Comparison of ENCODE assay signal across 17 cellular contexts in genomic region chr5:159936686-159937329, GRCh38. TPM values are rescaled to one million over a fixed set of nuclear protein-coding genes. Genes with fewer than 3 reads are reported as not detected.
DNase-seq lines count a peak whose midpoint lies in the region; ATAC-seq and TF ChIP-seq lines count a peak whose summit lies in the region.
"Had no signal": no experiment of that assay in that cellular context is flagged by ENCODE, and none has a peak within 500 bp of the region (broad histone marks: within the 10 kb centered on the region; RNA-seq: fewer than 3 reads in every experiment).

No MANE protein-coding gene starts in this region.

- no peaks in the 10 kb centered on the region for H3K9me3 ChIP-seq in HEK293 (ENCODE audit: control insufficient read depth, insufficient read depth, low read depth, low read length)
- no peaks in the 10 kb centered on the region for H3K9me3 ChIP-seq in SK-N-SH
- H3K9me3 ChIP-seq in trophoblast cell (ENCODE audit: insufficient read depth, low read depth, low read length) = no peaks in the 10 kb centered on the region
- H3K9me3 ChIP-seq: SJSA1, vagina had no signal

- H3K27ac ChIP-seq in HEK293 (ENCODE audit: extremely low read depth, low read depth, low read length) (no peak overlapping the region), SK-N-SH (ENCODE audit: low read depth in 2 of 2, low read length in 1 of 2) (no peak overlapping the region), trophoblast cell (ENCODE audit: low read depth, low read length) (no peak overlapping the region)
- H3K27ac ChIP-seq: SJSA1, vagina had no signal

- CTCF ChIA-PET in HEK293 (lab: Yijun Ruan, JAX) (interaction anchor here (0.7 kb wide), 1 partner anchor 18 kb away, joined by 3 read pairs; no protein-coding TSS in a partner anchor), SK-N-SH (lab: Yijun Ruan, JAX) (no interaction called here), T-cell (lab: Charles Lee) (no interaction called here)
- CTCF ChIA-PET in activated CD8-positive, alpha-beta memory T cell treated with anti-CD3 and anti-CD28 coated beads, Interleukin-2, amount 10 ng/mL, durations not matched to agents 7 days and 5 days (lab: Charles Lee) = interaction anchor here (0.8 kb wide), 1 partner anchor 15 kb away, joined by 3 read pairs; no protein-coding TSS in a partner anchor

- TF ChIP-seq RAD21 in SK-N-SH (IDR thresholded peaks at IDR 0.05; ENCODE audit: low read length) = no peak

- no peaks in the 10 kb centered on the region for H3F3A ChIP-seq in SK-N-SH (replicated peaks; ENCODE audit: insufficient read depth)

- H3K79me1 ChIP-seq in trophoblast cell (ENCODE audit: low read length) = no peaks in the 10 kb centered on the region

- H4K91ac ChIP-seq in trophoblast cell (ENCODE audit: low read depth, low read length) = no peak overlapping the region

- H2BK120ac ChIP-seq in trophoblast cell (ENCODE audit: insufficient read depth, low read length, poor library complexity) = no peak overlapping the region

- H3K4me3 Mint-ChIP-seq in T-cell = no peak overlapping the region
- no peak overlapping the region for H3K4me3 Mint-ChIP-seq in activated CD8-positive, alpha-beta memory T cell treated with anti-CD3 and anti-CD28 coated beads, Interleukin-2, amount 10 ng/mL, durations not matched to agents 7 days and 5 days
- H3K4me3 Mint-ChIP-seq: activated CD4-positive, alpha-beta T cell treated with anti-CD3 and anti-CD28 coated beads for 36 hours; HFFc6 had no signal

- H3K4me1 Mint-ChIP-seq in T-cell = peaks cover 0 to 7% (median 6%) of the 10 kb centered on the region in 3 donors
- peaks cover 10% of the 10 kb centered on the region for H3K4me1 Mint-ChIP-seq in activated CD8-positive, alpha-beta memory T cell treated with anti-CD3 and anti-CD28 coated beads, Interleukin-2, amount 10 ng/mL, durations not matched to agents 7 days and 5 days
- H3K4me1 Mint-ChIP-seq: activated CD4-positive, alpha-beta T cell treated with anti-CD3 and anti-CD28 coated beads for 36 hours had no signal

- no peaks in the 10 kb centered on the region for H3K9me2 ChIP-seq in SK-N-SH

- no peak overlapping the region for H3K27ac Mint-ChIP-seq in T-cell
- no peak overlapping the region for H3K27ac Mint-ChIP-seq in activated CD8-positive, alpha-beta memory T cell treated with anti-CD3 and anti-CD28 coated beads, Interleukin-2, amount 10 ng/mL, durations not matched to agents 7 days and 5 days
- H3K27ac Mint-ChIP-seq: activated CD4-positive, alpha-beta T cell treated with anti-CD3 and anti-CD28 coated beads for 36 hours; HFFc6 had no signal

- H3K23ac ChIP-seq in trophoblast cell (ENCODE audit: low read length) = no peak overlapping the region

- no peak overlapping the region for H2BK5ac ChIP-seq in trophoblast cell (ENCODE audit: low read depth, low read length, poor library complexity)

- H4K8ac ChIP-seq in trophoblast cell (ENCODE audit: low read depth, low read length) = no peak overlapping the region

- no peak for DNase-seq in SK-N-SH
- no peak for DNase-seq in omental fat pad (ENCODE audit: low spot score)
- no peak for DNase-seq in trophoblast cell
- DNase-seq in T-cell = no peak
- no peak for DNase-seq in activated CD8-positive, alpha-beta memory T cell treated with anti-CD3 and anti-CD28 coated beads, Interleukin-2, amount 10 ng/mL, durations not matched to agents 7 days and 5 days
- DNase-seq in cortex of kidney (lab: John Stamatoyannopoulos, UW) = no peak
- DNase-seq: activated CD4-positive, alpha-beta T cell treated with anti-CD3 and anti-CD28 coated beads for 36 hours; activated effector memory CD4-positive, alpha-beta T cell treated with Interleukin-2 at 50 U/mL for 16 hours; HFFc6; kidney glomerular epithelial cell; midbrain; NCI-H1930; NCI-H510A had no signal

- H3K14ac ChIP-seq in trophoblast cell (ENCODE audit: low read length) = no peak overlapping the region

- H3K27me3 ChIP-seq in SK-N-SH (ENCODE audit: insufficient read depth) (no peaks in the 10 kb centered on the region), trophoblast cell (ENCODE audit: insufficient read depth, low read length) (no peaks in the 10 kb centered on the region)
- H3K27me3 ChIP-seq: SJSA1, vagina had no signal

- no peak overlapping the region for H3K18ac ChIP-seq in trophoblast cell (ENCODE audit: low read length)

- POLR2A ChIA-PET in HEK293 (lab: Yijun Ruan, JAX) = interaction anchor here (0.6 kb wide), 1 partner anchor 35 kb away, joined by 7 read pairs; no protein-coding TSS in a partner anchor
- POLR2A ChIA-PET in SK-N-SH (lab: Yijun Ruan, JAX) = no interaction called here
- POLR2A ChIA-PET in T-cell (lab: Charles Lee) = no interaction called here

- H4K12ac ChIP-seq in trophoblast cell (ENCODE audit: low read depth, low read length) = no peak overlapping the region

- peaks cover 4% of the 10 kb centered on the region; the same call in 1 of the 2 replicates for H3K79me2 ChIP-seq in SK-N-SH (ENCODE audit: insufficient read depth)
- H3K79me2 ChIP-seq in trophoblast cell (ENCODE audit: control insufficient read depth, insufficient read depth, low read length, poor library complexity) = no peaks in the 10 kb centered on the region

- 41% methylated on average over 6 of the region's 6 CpGs for WGBS in SK-N-SH (ENCODE audit: low lambda C conversion rate)
- no CpG with 5 or more reads among the region's 6 CpGs for WGBS in trophoblast cell (ENCODE audit: extremely low coverage, insufficient coverage, insufficient read length)

- TF ChIP-seq CTCF in HEK293 (tag by site-specific recombination; IDR thresholded peaks at IDR 0.05) = no peak
- TF ChIP-seq CTCF in SK-N-SH (IDR thresholded peaks at IDR 0.05) = no peak
- no peak for TF ChIP-seq CTCF in omental fat pad (IDR thresholded peaks at IDR 0.05)

- H3K36me3 Mint-ChIP-seq in T-cell = no peaks in the 10 kb centered on the region
- no peaks in the 10 kb centered on the region for H3K36me3 Mint-ChIP-seq in activated CD8-positive, alpha-beta memory T cell treated with anti-CD3 and anti-CD28 coated beads, Interleukin-2, amount 10 ng/mL, durations not matched to agents 7 days and 5 days

- H3K36me3 ChIP-seq in HEK293 (ENCODE audit: control insufficient read depth in 2 of 2, insufficient read depth in 1 of 2, low read length in 2 of 2) (no peaks in the 10 kb centered on the region), SK-N-SH (replicated peaks in 1 of 2; ENCODE audit: control insufficient read depth in 1 of 2, insufficient read depth in 2 of 2, low read length in 1 of 2) (no peaks in the 10 kb centered on the region), trophoblast cell (ENCODE audit: control insufficient read depth in 1 of 2, insufficient read depth in 2 of 2, low read length in 2 of 2) (peaks cover 0 to 2% of the 10 kb centered on the region in 2 experiments)
- H3K36me3 ChIP-seq: vagina had no signal

- H3K4me2 ChIP-seq in SK-N-SH (no peak overlapping the region), trophoblast cell (ENCODE audit: low read length) (no peak overlapping the region)

- H3K4me3 ChIP-seq in HEK293 (ENCODE audit: low read depth, low read length) (no peak overlapping the region), SK-N-SH (ENCODE audit: low read depth in 2 of 2, low read length in 1 of 2) (no peak overlapping the region), trophoblast cell (ENCODE audit: low read depth, low read length) (no peak overlapping the region)
- H3K4me3 ChIP-seq: SJSA1, vagina had no signal

- ATAC-seq in esophagus mucosa = peak; percentile 46
- ATAC-seq in omental fat pad (ENCODE audit: low FRiP score) = peak; percentile 75
- ATAC-seq in T-cell (replicated peaks in 1 of 4) = no peak
- ATAC-seq in activated CD8-positive, alpha-beta memory T cell treated with anti-CD3 and anti-CD28 coated beads, Interleukin-2, amount 10 ng/mL, durations not matched to agents 7 days and 5 days = no peak
- ATAC-seq: activated CD4-positive, alpha-beta T cell treated with anti-CD3 and anti-CD28 coated beads for 36 hours had no signal

- H3K4me1 ChIP-seq in HEK293 (ENCODE audit: control insufficient read depth, insufficient read depth, low read length) (peaks cover 11% of the 10 kb centered on the region), SK-N-SH (ENCODE audit: control insufficient read depth in 1 of 2, insufficient read depth in 2 of 2, low read depth in 1 of 2, low read length in 1 of 2) (no peaks in the 10 kb centered on the region), trophoblast cell (ENCODE audit: control insufficient read depth in 1 of 2, insufficient read depth in 2 of 2, low read length in 2 of 2) (peaks cover 6 to 11% of the 10 kb centered on the region in 2 experiments)
- H3K4me1 ChIP-seq: vagina had no signal

- H2BK12ac ChIP-seq in trophoblast cell (ENCODE audit: low read length) = no peak overlapping the region

- no peak overlapping the region for H3K4ac ChIP-seq in trophoblast cell (ENCODE audit: low read depth, low read length)

- H3K9ac ChIP-seq in SK-N-SH (no peak overlapping the region), trophoblast cell (ENCODE audit: low read length) (no peak overlapping the region)

- TF ChIP-seq EP300 in SK-N-SH (IDR thresholded peaks at IDR 0.05; ENCODE audit: borderline replicate concordance in 1 of 2, low read depth in 1 of 2, low read length in 1 of 2) = no peak

- H2AFZ ChIP-seq in SK-N-SH (ENCODE audit: low read depth) = no peak overlapping the region
- H2AFZ ChIP-seq in trophoblast cell (ENCODE audit: insufficient read depth, low read length, poor library complexity) = no peak overlapping the region

- peaks cover 28 to 49% of the 10 kb centered on the region in 2 donors for H3K27me3 Mint-ChIP-seq in T-cell
- peaks cover 47% of the 10 kb centered on the region for H3K27me3 Mint-ChIP-seq in activated CD8-positive, alpha-beta memory T cell treated with anti-CD3 and anti-CD28 coated beads, Interleukin-2, amount 10 ng/mL, durations not matched to agents 7 days and 5 days

- no peak overlapping the region for H2AK5ac ChIP-seq in trophoblast cell (ENCODE audit: low read length)

- H3K9me3 Mint-ChIP-seq in T-cell = no peaks in the 10 kb centered on the region
- no peaks in the 10 kb centered on the region for H3K9me3 Mint-ChIP-seq in activated CD8-positive, alpha-beta memory T cell treated with anti-CD3 and anti-CD28 coated beads, Interleukin-2, amount 10 ng/mL, durations not matched to agents 7 days and 5 days (ENCODE audit: low read depth)
- H3K9me3 Mint-ChIP-seq: HFFc6 had no signal

- H4K20me1 ChIP-seq in SK-N-SH (ENCODE audit: insufficient read depth) = no peaks in the 10 kb centered on the region

TF ChIP-seq in HEK293, 187 proteins besides CTCF, POLR2A, EP300 and RAD21 (continues in another document):
- no peak for TF ChIP-seq KLF8 (tag by site-specific recombination; IDR thresholded peaks at IDR 0.05)

RNA-seq across cellular contexts. Expression of gene ADRA1B, which starts 20.5 kb away (rescaled TPM):
- polyA plus RNA-seq in SK-N-SH (2012; rRNA removed) = 1.9 and 2.2 TPM in 2 replicates
- polyA plus RNA-seq in SK-N-SH (2012; cell fraction: cytosol; rRNA removed) = 0.91 and 2.0 TPM in 2 replicates
- polyA plus RNA-seq in SK-N-SH (2012; cell fraction: nucleus; rRNA removed) = 1.2 and 2.4 TPM in 2 replicates
- total RNA-seq in esophagus mucosa (not detected), omental fat pad (10 to 100 TPM in 1 of 4 donors, 1 to 10 TPM in 3; 1.6 to 13.1 (median 7.5) TPM), T-cell (under 1 TPM in 1 of 5 donors, not detected in 4; 0.12 TPM)
- polyA plus RNA-seq in trophoblast cell (2013) = 4.2 and 4.4 TPM in 2 replicates
- under 1 TPM in 1 of 2 experiments, not detected in 1; 0.49 TPM for total RNA-seq in activated CD8-positive, alpha-beta memory T cell treated with anti-CD3 and anti-CD28 coated beads, Interleukin-2, amount 10 ng/mL, durations not matched to agents 7 days and 5 days
- total RNA-seq: activated CD4-positive, alpha-beta T cell treated with anti-CD3 and anti-CD28 coated beads for 36 hours had no signal

Comparison
In these comparisons a context has a peak if more than half of its experiments do, and no peak if none do; other contexts are left out.
1. ATAC-seq: peak in esophagus mucosa (single experiment) and omental fat pad (single experiment); none in T-cell (0 of 4) and activated CD8-positive, alpha-beta memory T cell treated with anti-CD3 and anti-CD28 coated beads, Interleukin-2, amount 10 ng/mL, durations not matched to agents 7 days and 5 days (single experiment).
2. CTCF ChIA-PET loops: an anchor here in HEK293 (0.7 kb wide) and activated CD8-positive, alpha-beta memory T cell treated with anti-CD3 and anti-CD28 coated beads, Interleukin-2, amount 10 ng/mL, durations not matched to agents 7 days and 5 days (0.8 kb wide); none called in SK-N-SH and T-cell.